Comparison of ENCODE assay signal across 12 cellular contexts in the genomic region with DNA sequence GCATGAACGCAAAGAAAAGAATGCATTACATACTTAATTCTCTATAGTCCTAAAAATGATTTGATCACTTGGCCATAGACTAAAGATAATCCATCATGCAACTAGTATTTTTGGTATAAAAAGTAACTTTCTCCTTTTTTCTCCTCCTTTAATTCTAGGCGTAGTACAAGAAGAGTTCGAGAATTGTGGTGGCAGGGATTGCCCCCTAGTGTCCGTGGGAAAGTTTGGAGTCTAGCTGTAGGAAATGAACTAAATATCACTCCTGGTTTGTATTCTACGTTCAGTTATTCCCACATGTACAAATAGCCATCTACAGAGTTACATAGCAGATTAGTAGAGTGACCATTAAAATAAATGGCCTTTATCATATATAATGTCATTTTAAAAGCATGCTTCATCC. TPM values are rescaled to one million over a fixed set of nuclear protein-coding genes. Genes with fewer than 3 reads are reported as not detected.
A peak's percentile ranks its signal among the peaks of the same experiment; 100 is the strongest.
DNase-seq lines count a peak whose midpoint lies in the region; ATAC-seq and TF ChIP-seq lines count a peak whose summit lies in the region.
"Had no signal": no experiment of that assay in that cellular context is flagged by ENCODE, and none has a peak within 500 bp of the region (broad histone marks: within the 10 kb centered on the region; RNA-seq: fewer than 3 reads in every experiment).

No MANE protein-coding gene starts in this region.

- TF ChIP-seq CTCF in Caco-2 (IDR thresholded peaks at IDR 0.05; ENCODE audit: insufficient read depth in 1 of 2, low read depth in 1 of 2, low read length in 1 of 2, severe bottlenecking in 1 of 2, unreplicated experiment in 1 of 2) (peak; percentile 39 to 59), HFF-Myc (IDR thresholded peaks at IDR 0.05; ENCODE audit: low read depth, low read length, missing control alignments) (peak; percentile 60), astrocyte of the spinal cord (IDR thresholded peaks at IDR 0.05; ENCODE audit: low read depth, low read length) (peak; percentile 64)

- peak; percentile 54 for ATAC-seq in left lobe of liver
- ATAC-seq in GM21825 (IDR thresholded peaks at IDR 0.05; ENCODE audit: unreplicated experiment) = no peak
- ATAC-seq in esophagus mucosa = no peak

- no peak overlapping the region for H3K4me3 ChIP-seq in Caco-2 (ENCODE audit: low read depth, low read length)
- H3K4me3 ChIP-seq in HFF-Myc (replicated peaks; ENCODE audit: low read depth, low read length) = no peak overlapping the region
- H3K4me3 ChIP-seq in astrocyte of the spinal cord (ENCODE audit: low read depth, low read length) = no peak overlapping the region
- H3K4me3 ChIP-seq in MG63 = no peak overlapping the region

- H3K36me3 ChIP-seq in Caco-2 (ENCODE audit: control insufficient read depth, insufficient read depth, low read length) = no peaks in the 10 kb centered on the region; the same call in 1 of the 2 replicates
- H3K36me3 ChIP-seq in MG63 = no peaks in the 10 kb centered on the region

- H3K27me3 ChIP-seq in Caco-2 (replicated peaks; ENCODE audit: control insufficient read depth, insufficient read depth, low read length) (no peaks in the 10 kb centered on the region), MG63 (no peaks in the 10 kb centered on the region)

- peaks cover 49% of the 10 kb centered on the region for H3K36me3 Mint-ChIP-seq in Caco-2 (ENCODE audit: insufficient read depth, unreplicated experiment)

- POLR2A ChIA-PET in Caco-2 (lab: Charles Lee) = no interaction called here

- H3K4me1 ChIP-seq in Caco-2 = no peaks in the 10 kb centered on the region

- H3K9me3 Mint-ChIP-seq in Caco-2 (ENCODE audit: unreplicated experiment) = no peaks in the 10 kb centered on the region

- no TSS peak for BruUV-seq in Caco-2 (replicated peaks; lab: Mats Ljungman, UMichigan)

- H3K27me3 Mint-ChIP-seq in Caco-2 (ENCODE audit: insufficient read depth, unreplicated experiment) = no peaks in the 10 kb centered on the region

- intact Hi-C loops in Caco-2 (cut with micrococcal nuclease; ENCODE audit: unreplicated experiment) = loop anchor here (2.0 kb wide), 1 partner anchor 137 kb away; the partner anchor contains the start of gene NOC3L

- H3K4me3 Mint-ChIP-seq in Caco-2 (ENCODE audit: unreplicated experiment) = no peak overlapping the region

- DNase-seq in Caco-2 (peak in 1 of 2 experiments; percentile 31), HFF-Myc (ENCODE audit: extremely low read depth, low read depth) (no peak), astrocyte of the spinal cord (ENCODE audit: low read depth, low spot score) (peak; percentile 16), left lobe of liver (ENCODE audit: low spot score) (no peak), MV-4-11 (lab: John Stamatoyannopoulos, UW) (no peak), MG63 (no peak)
- DNase-seq: activated gamma-delta T cell, NCI-H1105, occipital lobe, T-helper 1 cell had no signal

- in situ Hi-C loops in astrocyte of the spinal cord (cut with HindIII; ENCODE audit: low sequenced_read_pairs) = no loop called here

- H3K27ac Mint-ChIP-seq in Caco-2 (ENCODE audit: unreplicated experiment) = no peak overlapping the region

- CTCF ChIA-PET in Caco-2 (lab: Charles Lee) = interaction anchor here (1.0 kb wide), 1 partner anchor 117 kb away, joined by 4 read pairs; no protein-coding TSS in a partner anchor

- H3K4me1 Mint-ChIP-seq in Caco-2 (ENCODE audit: low read depth, unreplicated experiment) = no peaks in the 10 kb centered on the region

- H3K9me3 ChIP-seq in Caco-2 = no peaks in the 10 kb centered on the region
- H3K9me3 ChIP-seq in MG63 = no peaks in the 10 kb centered on the region

RNA-seq across cellular contexts. Expression of gene HELLS, which starts 45.5 kb away (rescaled TPM):
- total RNA-seq in Caco-2 (2022) = 189 and 197 TPM in 2 replicates
- total RNA-seq in left lobe of liver = 1.6 TPM
- 23.0 TPM for total RNA-seq in esophagus mucosa
- 36.9 and 39.1 TPM in 2 replicates for total RNA-seq in MG63 (2014; rRNA removed; shearing (Covaris generic); ENCODE audit: low replicate concordance)
